In the genomic region with DNA sequence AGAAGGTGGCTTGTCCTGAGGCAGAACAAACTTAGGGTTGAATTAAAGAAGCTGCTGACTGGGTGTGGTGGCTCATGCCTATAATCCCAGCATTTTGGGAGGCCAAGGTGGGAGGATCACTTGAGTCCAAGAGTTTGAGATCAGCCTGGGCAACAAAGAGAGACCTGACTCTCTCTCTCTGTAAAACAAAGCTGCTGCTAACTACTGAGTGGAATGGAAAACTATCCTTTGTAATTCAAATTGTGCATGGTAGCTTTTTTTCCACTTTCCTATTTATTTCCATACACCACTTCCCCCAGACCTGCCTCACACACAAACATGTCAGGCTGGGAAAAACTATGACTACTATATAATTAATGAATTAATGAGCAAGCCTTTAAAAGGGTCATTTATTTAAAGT, we compare ENCODE assay signal across 8 cellular contexts.
"Had no signal": no experiment of that assay in that cellular context is flagged by ENCODE, and none has a peak within 500 bp of the region (broad histone marks: within the 10 kb centered on the region; RNA-seq: fewer than 3 reads in every experiment).

No MANE protein-coding gene starts in this region.

- H3K27ac Mint-ChIP-seq: HFFc6 had no signal

- H3K4me3 Mint-ChIP-seq: HFFc6 had no signal

- H3K9ac ChIP-seq: GM23248 had no signal

- H3K27ac ChIP-seq: GM23248 had no signal

- H3K9me3 Mint-ChIP-seq: HFFc6 had no signal

- FAIRE-seq: K562 had no signal

- H2AFZ ChIP-seq: GM23248 had no signal

- H3K4me3 ChIP-seq: GM23248, HAP-1, K562 had no signal

- H3K36me3 ChIP-seq: HAP-1 had no signal

- ATAC-seq: HCT116, K562 had no signal

- DNase-seq: GM23248, H7, HFFc6, IMR-90, KG1 had no signal

- H3K9me3 ChIP-seq: HAP-1 had no signal
